21 cellular contexts compared by ENCODE assay signal in genomic region chr2:190493095-190493494, GRCh38.
"Had no signal": no experiment of that assay in that cellular context is flagged by ENCODE, and none has a peak within 500 bp of the region (broad histone marks: within the 10 kb centered on the region; RNA-seq: fewer than 3 reads in every experiment).

No MANE protein-coding gene starts in this region.

- H3K36me3 ChIP-seq: neural progenitor cell had no signal

- H3K27ac ChIP-seq: left ventricle myocardium inferior, neural progenitor cell, testis, vagina had no signal

- H3K27ac Mint-ChIP-seq: activated CD4-positive, alpha-beta memory T cell treated with anti-CD3 and anti-CD28 coated beads, Interleukin-2, amount 10 ng/mL, durations not matched to agents 7 days and 5 days; activated CD4-positive, alpha-beta T cell treated with anti-CD3 and anti-CD28 coated beads, Interleukin-2, amount 10 ng/mL, durations not matched to agents 24 days and 14 days; activated T-helper 2 cell treated with anti-CD3 and anti-CD28 coated beads, Interferon-gamma antibody, Interleukin-2, Interleukin-4, amounts not matched to agents 10 μg/mL and 5 μg/mL and 100 μg/mL, durations not matched to agents 14 hours and 24 hours and 36 hours; dendritic cell treated with granulocyte-macrophage colony-stimulating factor and Interleukin-4, amounts not matched to agents 40 ng/mL and 50 ng/mL, for 4 days; neural progenitor cell; stimulated activated naive B cell treated with anti-CD40 and anti-IgM and Interleukin-4, amounts not matched to agents 10 μg/mL and 1 μg/mL and 100 μg/mL, for 72 hours; T-helper 1 cell treated with Interleukin-12 subunit alpha and Interleukin-12 subunit beta and Interleukin-4 antibody, amounts not matched to agents 30 μg/mL and 1 μg/mL, for 36 hours had no signal

- H3K4me3 ChIP-seq: left ventricle myocardium inferior, neural progenitor cell, testis, vagina had no signal

- H2AFZ ChIP-seq: neural progenitor cell had no signal

- H3K4me1 ChIP-seq: left ventricle myocardium inferior, testis, vagina had no signal

- ATAC-seq: esophagus mucosa; sciatic nerve; stimulated activated naive B cell treated with anti-CD40 and anti-IgM and Interleukin-4, amounts not matched to agents 10 μg/mL and 1 μg/mL and 100 μg/mL, for 72 hours had no signal

- H3K4me2 ChIP-seq: neural progenitor cell had no signal

- H3K9ac ChIP-seq: neural progenitor cell had no signal

- FAIRE-seq: endothelial cell of umbilical vein, small intestine had no signal

- DNase-seq: activated CD4-positive, alpha-beta memory T cell treated with anti-CD3 and anti-CD28 coated beads, Interleukin-2, amount 10 ng/mL, durations not matched to agents 7 days and 5 days; activated CD4-positive, alpha-beta T cell treated with anti-CD3 and anti-CD28 coated beads, Interleukin-2, amount 10 ng/mL, durations not matched to agents 24 days and 14 days; activated naive CD4-positive, alpha-beta T cell; activated T-cell treated with anti-CD3 and anti-CD28 coated beads, Interleukin-2, amount 50 U/mL, for 1 hour; effector CD8-positive, alpha-beta T cell; hippocampal formation; left ventricle myocardium inferior; mammary epithelial cell; posterior cingulate gyrus; small intestine; stimulated activated naive B cell treated with anti-CD40 and anti-IgM and Interleukin-4, amounts not matched to agents 10 μg/mL and 1 μg/mL and 100 μg/mL, for 72 hours; testis; trophoblast cell had no signal

- H3K27me3 Mint-ChIP-seq: activated CD4-positive, alpha-beta memory T cell treated with anti-CD3 and anti-CD28 coated beads, Interleukin-2, amount 10 ng/mL, durations not matched to agents 7 days and 5 days; activated CD4-positive, alpha-beta T cell treated with anti-CD3 and anti-CD28 coated beads, Interleukin-2, amount 10 ng/mL, durations not matched to agents 24 days and 14 days; dendritic cell treated with granulocyte-macrophage colony-stimulating factor and Interleukin-4, amounts not matched to agents 40 ng/mL and 50 ng/mL, for 4 days; stimulated activated naive B cell treated with anti-CD40 and anti-IgM and Interleukin-4, amounts not matched to agents 10 μg/mL and 1 μg/mL and 100 μg/mL, for 72 hours had no signal

- H3K27me3 ChIP-seq: neural progenitor cell, testis, vagina had no signal

- H3K4me3 Mint-ChIP-seq: activated CD4-positive, alpha-beta memory T cell treated with anti-CD3 and anti-CD28 coated beads, Interleukin-2, amount 10 ng/mL, durations not matched to agents 7 days and 5 days; activated CD4-positive, alpha-beta T cell treated with anti-CD3 and anti-CD28 coated beads, Interleukin-2, amount 10 ng/mL, durations not matched to agents 24 days and 14 days; dendritic cell treated with granulocyte-macrophage colony-stimulating factor and Interleukin-4, amounts not matched to agents 40 ng/mL and 50 ng/mL, for 4 days; neural progenitor cell; stimulated activated naive B cell treated with anti-CD40 and anti-IgM and Interleukin-4, amounts not matched to agents 10 μg/mL and 1 μg/mL and 100 μg/mL, for 72 hours; T-helper 1 cell treated with Interleukin-12 subunit alpha and Interleukin-12 subunit beta and Interleukin-4 antibody, amounts not matched to agents 30 μg/mL and 1 μg/mL, for 36 hours had no signal

- H3K9me3 ChIP-seq: left ventricle myocardium inferior, testis, vagina had no signal
